ENCODE assay signal across 8 cellular contexts in genomic region chr6:44237813-44238433, GRCh38. TPM values are rescaled to one million over a fixed set of nuclear protein-coding genes. Genes with fewer than 3 reads are reported as not detected.
DNase-seq lines count a peak whose midpoint lies in the region; ATAC-seq and TF ChIP-seq lines count a peak whose summit lies in the region.

No MANE protein-coding gene starts in this region.

- peak overlapping the region; percentile 65 for H3K27ac ChIP-seq in DND-41 (ENCODE audit: low read length)
- peak overlapping the region; percentile 63 for H3K27ac ChIP-seq in IMR-90 (ENCODE audit: insufficient read depth, low read length)
- H3K27ac ChIP-seq in SK-N-SH (ENCODE audit: low read depth in 2 of 2, low read length in 1 of 2) = peak overlapping the region; percentile 84 to 90
- peak overlapping the region; percentile 40 to 89 for H3K27ac ChIP-seq in ovary
- H3K27ac ChIP-seq in transverse colon = peak overlapping the region; percentile 91 to 94 (median 92)

- H4K20me1 ChIP-seq in DND-41 (ENCODE audit: insufficient read depth, low read length) = no peaks in the 10 kb centered on the region
- H4K20me1 ChIP-seq in IMR-90 (ENCODE audit: insufficient read depth, low read length) = no peaks in the 10 kb centered on the region
- H4K20me1 ChIP-seq in SK-N-SH (ENCODE audit: insufficient read depth) = no peaks in the 10 kb centered on the region

- H3K4me3 ChIP-seq in DND-41 (ENCODE audit: low read depth in 1 of 2, low read length in 2 of 2) (peak overlapping the region; percentile 12 to 66; a peak in 3 of 4 replicates), IMR-90 (ENCODE audit: insufficient read depth, low read depth, low read length) (peak overlapping the region; percentile 58), SK-N-SH (ENCODE audit: low read depth in 2 of 2, low read length in 1 of 2) (peak overlapping the region; percentile 53 to 62), ovary (peak overlapping the region; percentile 53), transverse colon (peak overlapping the region; percentile 36 to 62 (median 44))

- dilution Hi-C loops in IMR-90 (cut with HindIII; ENCODE audit: low sequenced_read_pairs, unreplicated experiment) = no loop called here

- CTCF ChIA-PET in IMR-90 (lab: Yijun Ruan, JAX) (interaction anchor here (0.6 to 1.3 kb wide), 6 partner anchors 8 to 1191 kb away, joined by 3 to 7 read pairs (median 3); no protein-coding TSS in a partner anchor), SK-N-SH (lab: Yijun Ruan, JAX) (interaction anchor here (0.6 to 8.5 kb wide), 31 partner anchors 8 to 185 kb away, joined by 3 to 224 read pairs (median 4); partner anchors contain the start of genes HSP90AB1, MYMX and SLC29A1)

- H3K9me3 ChIP-seq in DND-41 (ENCODE audit: insufficient read depth, low read length, severe bottlenecking) (no peaks in the 10 kb centered on the region), IMR-90 (ENCODE audit: control insufficient read depth, insufficient read depth, low read length) (no peaks in the 10 kb centered on the region), SK-N-SH (no peaks in the 10 kb centered on the region), ovary (no peaks in the 10 kb centered on the region), transverse colon (no peaks in the 10 kb centered on the region)

- no peaks in the 10 kb centered on the region for H3K79me2 ChIP-seq in DND-41 (ENCODE audit: insufficient read depth, low read length)
- H3K79me2 ChIP-seq in SK-N-SH (ENCODE audit: insufficient read depth) = no peaks in the 10 kb centered on the region

- peaks cover 26% of the 10 kb centered on the region for H3K4me1 Mint-ChIP-seq in activated naive CD8-positive, alpha-beta T cell (ENCODE audit: low read depth)

- H2AFZ ChIP-seq in DND-41 (ENCODE audit: low read depth, low read length) = peak overlapping the region; percentile 90
- peak overlapping the region; percentile 97 for H2AFZ ChIP-seq in IMR-90 (replicated peaks; ENCODE audit: low read length, poor library complexity)
- peak overlapping the region; percentile 49; the same call in 1 of the 2 replicates for H2AFZ ChIP-seq in SK-N-SH (ENCODE audit: low read depth)

- in situ Hi-C loops in IMR-90 (cut with MboI; ENCODE audit: low sequenced_read_pairs) (loop anchor here (5.0 kb wide), 1 partner anchor 131 kb away; no protein-coding TSS in a partner anchor), transverse colon (cut with MboI; ENCODE audit: low pct_ligation_motif_present in 1 of 4, low pct_unique_long_range_greater_than_20kb in 1 of 4, low sequenced_read_pairs in 3 of 4) (loop anchor here in 2 of 4 donors (10.0 kb wide), 2 partner anchors 63 to 73 kb away; no protein-coding TSS in a partner anchor)

- peak overlapping the region; percentile 71 for H3K23ac ChIP-seq in IMR-90 (ENCODE audit: low read depth, low read length)

- H3K56ac ChIP-seq in IMR-90 (ENCODE audit: extremely low read depth, insufficient read depth, low read length) = no peak overlapping the region

- TF ChIP-seq POLR2A in IMR-90 (IDR thresholded peaks at IDR 0.05; ENCODE audit: low read depth, low read length) = no peak; the same call in 1 of the 2 replicates
- TF ChIP-seq POLR2A in ovary (IDR thresholded peaks at IDR 0.05) = peak; percentile 63
- peak; percentile 55 for TF ChIP-seq POLR2A in transverse colon (IDR thresholded peaks at IDR 0.05)

- peak; percentile 99 for TF ChIP-seq CTCF in DND-41 (IDR thresholded peaks at IDR 0.05; ENCODE audit: borderline replicate concordance, extremely low read depth, low read length, poor library complexity, severe bottlenecking)
- peak; percentile 92 for TF ChIP-seq CTCF in IMR-90 (conservative IDR thresholded peaks at IDR 0.05; ENCODE audit: low read depth, low read length)
- TF ChIP-seq CTCF in SK-N-SH (IDR thresholded peaks at IDR 0.05) = peak; percentile 93
- TF ChIP-seq CTCF in ovary (IDR thresholded peaks at IDR 0.05) = peak; percentile 86 to 99 (median 98)
- peak; percentile 98 to 99 (median 99) for TF ChIP-seq CTCF in transverse colon (IDR thresholded peaks at IDR 0.05)

- H3K27me3 ChIP-seq in DND-41 (ENCODE audit: insufficient read depth, low read length, poor library complexity) (no peaks in the 10 kb centered on the region), IMR-90 (ENCODE audit: control insufficient read depth, insufficient read depth, low read length) (no peaks in the 10 kb centered on the region), SK-N-SH (ENCODE audit: insufficient read depth) (no peaks in the 10 kb centered on the region), ovary (no peaks in the 10 kb centered on the region), transverse colon (no peaks in the 10 kb centered on the region)

- H3K14ac ChIP-seq in IMR-90 (replicated peaks; ENCODE audit: low read depth, low read length) = peak overlapping the region; percentile 87

- H2AK9ac ChIP-seq in IMR-90 (replicated peaks; ENCODE audit: low read depth, low read length, poor library complexity) = peak overlapping the region; percentile 92

- peak overlapping the region; percentile 85 for H2BK120ac ChIP-seq in IMR-90 (ENCODE audit: low read depth, low read length)

- DNase-seq in DND-41 (peak; percentile 74), IMR-90 (peak; percentile 56), SK-N-SH (peak; percentile 92), Right ventricle myocardium superior (peak; percentile 87), ovary (peak; percentile 77 to 89 (median 85)), transverse colon (peak; percentile 85)

- no peaks in the 10 kb centered on the region for H3K27me3 Mint-ChIP-seq in activated naive CD8-positive, alpha-beta T cell

- H3K9me2 ChIP-seq in SK-N-SH = no peaks in the 10 kb centered on the region

- peak overlapping the region; percentile 93 for H3K27ac Mint-ChIP-seq in activated naive CD8-positive, alpha-beta T cell

- H3K79me1 ChIP-seq in IMR-90 (ENCODE audit: low read depth in 1 of 2, low read length in 2 of 2) = 0 out of 4 replicates have a peak, but pooled peaks cover 0 to 4% of the 10 kb centered on the region in 2 experiments

- H3K4me1 ChIP-seq in DND-41 (ENCODE audit: insufficient read depth, low read length) (peaks cover 16% of the 10 kb centered on the region), IMR-90 (ENCODE audit: control insufficient read depth, insufficient read depth, low read length) (peaks cover 16% of the 10 kb centered on the region), SK-N-SH (ENCODE audit: control insufficient read depth in 1 of 2, insufficient read depth in 2 of 2, low read depth in 1 of 2, low read length in 1 of 2) (peaks cover 26 to 45% of the 10 kb centered on the region in 2 experiments), ovary (ENCODE audit: insufficient read depth) (peaks cover 10% of the 10 kb centered on the region), transverse colon (peaks cover 30 to 48% (median 39%) of the 10 kb centered on the region in 4 donors)

- H2BK20ac ChIP-seq in IMR-90 (ENCODE audit: low read depth, low read length) = no peak overlapping the region

- H3K9ac ChIP-seq in DND-41 (ENCODE audit: low read depth, low read length) (peak overlapping the region; percentile 58), IMR-90 (ENCODE audit: low read depth, low read length) (peak overlapping the region; percentile 46), SK-N-SH (peak overlapping the region; percentile 77)

- peaks cover 4% of the 10 kb centered on the region for H3K9me1 ChIP-seq in IMR-90 (ENCODE audit: insufficient read depth, low read length)

- H4K91ac ChIP-seq in IMR-90 (ENCODE audit: insufficient read depth, low read depth, low read length) = peak overlapping the region; percentile 83

- H3K4ac ChIP-seq in IMR-90 (ENCODE audit: low read depth, low read length) = peak overlapping the region; percentile 84

- ATAC-seq in DND-41 (ENCODE audit: insufficient read depth, low read depth) (peak; percentile 90), GM21447 (IDR thresholded peaks at IDR 0.05; ENCODE audit: unreplicated experiment) (peak; percentile 75), IMR-90 (ENCODE audit: low read depth) (peak; percentile 85), Right ventricle myocardium superior (ENCODE audit: poor library complexity) (peak; percentile 83)

- peak overlapping the region; percentile 65 for H2AK5ac ChIP-seq in IMR-90 (ENCODE audit: low read depth, low read length)

- no peaks in the 10 kb centered on the region for H3K9me3 Mint-ChIP-seq in activated naive CD8-positive, alpha-beta T cell (ENCODE audit: low read depth)

- TF ChIP-seq EP300 in SK-N-SH (IDR thresholded peaks at IDR 0.05; ENCODE audit: borderline replicate concordance in 1 of 2, low read depth in 1 of 2, low read length in 1 of 2) (no peak), ovary (IDR thresholded peaks at IDR 0.05) (no peak), transverse colon (IDR thresholded peaks at IDR 0.05; ENCODE audit: low read depth) (no peak)

- H3K36me3 Mint-ChIP-seq in activated naive CD8-positive, alpha-beta T cell = peaks cover 1% of the 10 kb centered on the region

- H2BK5ac ChIP-seq in IMR-90 (ENCODE audit: low read depth, low read length, poor library complexity, severe bottlenecking) = peak overlapping the region; percentile 81

- peak overlapping the region; percentile 40; the same call in 1 of the 2 replicates for H3K18ac ChIP-seq in IMR-90 (ENCODE audit: low read depth, low read length)

- peak overlapping the region; percentile 86 for H3K4me3 Mint-ChIP-seq in activated naive CD8-positive, alpha-beta T cell

- H3K4me2 ChIP-seq in DND-41 (ENCODE audit: insufficient read depth, low read length) = peak overlapping the region; percentile 86
- H3K4me2 ChIP-seq in IMR-90 (ENCODE audit: low read depth, low read length) = peak overlapping the region; percentile 93
- peak overlapping the region; percentile 81 for H3K4me2 ChIP-seq in SK-N-SH

- peaks cover 17% of the 10 kb centered on the region for H3K36me3 ChIP-seq in DND-41 (ENCODE audit: insufficient read depth, low read length)
- H3K36me3 ChIP-seq in IMR-90 (ENCODE audit: control insufficient read depth, insufficient read depth, low read length) = no peaks in the 10 kb centered on the region
- H3K36me3 ChIP-seq in SK-N-SH (replicated peaks in 1 of 2; ENCODE audit: control insufficient read depth in 1 of 2, insufficient read depth in 2 of 2, low read length in 1 of 2) = no peaks in the 10 kb centered on the region
- H3K36me3 ChIP-seq in ovary = no peaks in the 10 kb centered on the region
- H3K36me3 ChIP-seq in transverse colon = no peaks in the 10 kb centered on the region

- H2BK15ac ChIP-seq in IMR-90 (ENCODE audit: low read depth, low read length) = peak overlapping the region; percentile 7; the same call in 1 of the 3 replicates

- peak overlapping the region; percentile 32 to 86 for H4K8ac ChIP-seq in IMR-90 (ENCODE audit: low read depth in 2 of 2, low read length in 2 of 2)

- peaks cover 18% of the 10 kb centered on the region for H3F3A ChIP-seq in SK-N-SH (replicated peaks; ENCODE audit: insufficient read depth)

- no TSS peak for BruUV-seq in IMR-90 (replicated peaks; lab: Mats Ljungman, UMichigan)

- 2% methylated on average over 19 of the region's 42 CpGs; no CpG with 5 or more reads in 1 of the 2 experiments for WGBS in IMR-90 (ENCODE audit: extremely low coverage in 2 of 2, insufficient read length in 1 of 2), 2 experiments
- WGBS in SK-N-SH (ENCODE audit: low lambda C conversion rate) = 6% methylated on average over 17 of the region's 42 CpGs
- 1 to 2% (median 2%) methylated on average over 37 to 42 of the region's 42 CpGs for WGBS in ovary, 3 donors
- WGBS in transverse colon (ENCODE audit: low coverage in 1 of 2), 2 donors = 0 to 2% methylated on average over 17 to 40 of the region's 42 CpGs

- peak; percentile 42 for TF ChIP-seq RAD21 in IMR-90 (IDR thresholded peaks at IDR 0.05; ENCODE audit: low read length)
- TF ChIP-seq RAD21 in SK-N-SH (IDR thresholded peaks at IDR 0.05; ENCODE audit: low read length) = peak; percentile 58

- intact Hi-C loops in IMR-90 (cut with micrococcal nuclease) (loop anchor here (1.0 kb wide), 1 partner anchor 60 kb away; no protein-coding TSS in a partner anchor), Right ventricle myocardium superior (cut with DNase I) (loop anchor here (5.0 kb wide), 1 partner anchor 66 kb away; no protein-coding TSS in a partner anchor), ovary (cut with DNase I) (loop anchor here (2.0 to 5.0 kb wide), 3 partner anchors 15 to 136 kb away; partner anchors contain the start of gene SLC29A1 (in 1 of the 4)), transverse colon (cut with DNase I; ENCODE audit: low total_unique reads) (loop anchor here (5.0 kb wide), 1 partner anchor 66 kb away; no protein-coding TSS in a partner anchor)

- POLR2A ChIA-PET in IMR-90 (lab: Charles Lee; ENCODE audit: unreplicated experiment) = interaction anchor here (1.3 kb wide), 1 partner anchor 9 kb away, joined by 8 read pairs; the partner anchor contains the start of gene HSP90AB1
- POLR2A ChIA-PET in SK-N-SH (lab: Yijun Ruan, JAX) = interaction anchor here (1.2 to 2.7 kb wide), 2 partner anchors 9 to 13 kb away, joined by 3 to 27 read pairs; partner anchors contain the start of gene HSP90AB1

- peak overlapping the region; percentile 72 for H4K5ac ChIP-seq in IMR-90 (ENCODE audit: low read depth, low read length)

RNA-seq across cellular contexts. Expression of gene HSP90AB1, which starts 9.0 kb away (rescaled TPM):
- total RNA-seq in IMR-90 (2012; rRNA removed) (1,307 and 1,440 TPM in 2 replicates), Right ventricle myocardium superior (853 TPM), ovary (1,000 to 10,000 TPM in 6 of 7 donors, 100 to 1,000 TPM in 1; 820 to 1,796 (median 1,051) TPM), transverse colon (100 to 1,000 TPM; 105 to 371 (median 242) TPM)
- polyA plus RNA-seq in IMR-90 (2012; rRNA removed) (771 and 887 TPM in 2 replicates), SK-N-SH (2012; rRNA removed) (843 and 1,069 TPM in 2 replicates), ovary (1,000 to 10,000 TPM in 1 of 2 donors, 100 to 1,000 TPM in 1; 972 to 1,905 TPM)
- 246 and 656 TPM in 2 replicates for polyA plus RNA-seq in IMR-90 (2012; cell fraction: cytosol; rRNA removed)
- polyA plus RNA-seq in IMR-90 (2012; cell fraction: nucleus; rRNA removed; ENCODE audit: low replicate concordance) = 158 and 414 TPM in 2 replicates
- polyA plus RNA-seq in SK-N-SH (2012; cell fraction: cytosol; rRNA removed) = 915 and 1,057 TPM in 2 replicates
- polyA plus RNA-seq in SK-N-SH (2012; cell fraction: nucleus; rRNA removed) = 744 and 797 TPM in 2 replicates

RNA-seq across cellular contexts. Expression of gene SLC29A1, which starts 14.5 kb away (rescaled TPM):
- total RNA-seq in IMR-90 (2012; rRNA removed) = 4.1 and 4.7 TPM in 2 replicates
- 22.1 and 23.2 TPM in 2 replicates for polyA plus RNA-seq in IMR-90 (2012; rRNA removed)
- 20.7 and 23.2 TPM in 2 replicates for polyA plus RNA-seq in IMR-90 (2012; cell fraction: cytosol; rRNA removed)
- 33.9 and 57.0 TPM in 2 replicates for polyA plus RNA-seq in IMR-90 (2012; cell fraction: nucleus; rRNA removed; ENCODE audit: low replicate concordance)
- 44.5 and 49.7 TPM in 2 replicates for polyA plus RNA-seq in SK-N-SH (2012; rRNA removed)
- 23.7 and 34.3 TPM in 2 replicates for polyA plus RNA-seq in SK-N-SH (2012; cell fraction: cytosol; rRNA removed)
- 72.9 and 74.9 TPM in 2 replicates for polyA plus RNA-seq in SK-N-SH (2012; cell fraction: nucleus; rRNA removed)
- 181 TPM for total RNA-seq in Right ventricle myocardium superior
- total RNA-seq in ovary = 10 to 100 TPM; 11.2 to 35.4 (median 30.2) TPM
- polyA plus RNA-seq in ovary = 10 to 100 TPM; 24.8 to 54.0 TPM
- 10 to 100 TPM; 25.1 to 45.2 (median 35.6) TPM for total RNA-seq in transverse colon

RNA-seq across cellular contexts. Expression of gene SLC35B2, which starts 19.4 kb away (rescaled TPM):
- total RNA-seq in IMR-90 (2012; rRNA removed) = 41.7 and 51.4 TPM in 2 replicates
- polyA plus RNA-seq in IMR-90 (2012; rRNA removed) = 89.9 and 94.8 TPM in 2 replicates
- polyA plus RNA-seq in IMR-90 (2012; cell fraction: cytosol; rRNA removed) = 91.0 and 123 TPM in 2 replicates
- polyA plus RNA-seq in IMR-90 (2012; cell fraction: nucleus; rRNA removed; ENCODE audit: low replicate concordance) = 64.5 and 76.3 TPM in 2 replicates
- 125 and 163 TPM in 2 replicates for polyA plus RNA-seq in SK-N-SH (2012; rRNA removed)
- 69.7 and 109 TPM in 2 replicates for polyA plus RNA-seq in SK-N-SH (2012; cell fraction: cytosol; rRNA removed)
- 108 and 123 TPM in 2 replicates for polyA plus RNA-seq in SK-N-SH (2012; cell fraction: nucleus; rRNA removed)
- total RNA-seq in Right ventricle myocardium superior = 19.4 TPM
- 10 to 100 TPM; 19.7 to 41.0 (median 29.7) TPM for total RNA-seq in ovary
- polyA plus RNA-seq in ovary = 10 to 100 TPM; 21.0 to 23.9 TPM
- 10 to 100 TPM in 3 of 4 donors, 1 to 10 TPM in 1; 9.0 to 36.4 (median 22.5) TPM for total RNA-seq in transverse colon

RNA-seq across cellular contexts. Expression of gene MYMX, which starts 21.2 kb away (rescaled TPM):
- not detected in 2 replicates for total RNA-seq in IMR-90 (2012; rRNA removed)
- polyA plus RNA-seq in IMR-90 (2012; rRNA removed) = not detected in 2 replicates
- polyA plus RNA-seq in IMR-90 (2012; cell fraction: cytosol; rRNA removed) = not detected in 2 replicates
- polyA plus RNA-seq in IMR-90 (2012; cell fraction: nucleus; rRNA removed; ENCODE audit: low replicate concordance) = not detected in 2 replicates
- polyA plus RNA-seq in SK-N-SH (2012; rRNA removed) = 0.13 TPM in 1 of 2 replicates, not detected in the other
- not detected in 2 replicates for polyA plus RNA-seq in SK-N-SH (2012; cell fraction: cytosol; rRNA removed)
- not detected in 2 replicates for polyA plus RNA-seq in SK-N-SH (2012; cell fraction: nucleus; rRNA removed)
- total RNA-seq in Right ventricle myocardium superior = 0.56 TPM
- total RNA-seq in ovary = under 1 TPM in 2 of 7 donors, not detected in 5; 0.43 to 0.50 TPM
- polyA plus RNA-seq in ovary = under 1 TPM; 0.40 to 0.42 TPM
- total RNA-seq in transverse colon = under 1 TPM in 1 of 4 donors, not detected in 3; 0.95 TPM

RNA-seq across cellular contexts. Expression of gene NFKBIE, which starts 27.4 kb away (rescaled TPM):
- total RNA-seq in IMR-90 (2012; rRNA removed) = 7.5 and 7.9 TPM in 2 replicates
- 13.0 and 16.7 TPM in 2 replicates for polyA plus RNA-seq in IMR-90 (2012; rRNA removed)
- 17.6 and 22.6 TPM in 2 replicates for polyA plus RNA-seq in IMR-90 (2012; cell fraction: cytosol; rRNA removed)
- polyA plus RNA-seq in IMR-90 (2012; cell fraction: nucleus; rRNA removed; ENCODE audit: low replicate concordance) = 14.5 and 23.0 TPM in 2 replicates
- 5.8 and 6.4 TPM in 2 replicates for polyA plus RNA-seq in SK-N-SH (2012; rRNA removed)
- polyA plus RNA-seq in SK-N-SH (2012; cell fraction: cytosol; rRNA removed) = 4.0 and 4.4 TPM in 2 replicates
- 7.8 and 12.0 TPM in 2 replicates for polyA plus RNA-seq in SK-N-SH (2012; cell fraction: nucleus; rRNA removed)
- 3.7 TPM for total RNA-seq in Right ventricle myocardium superior
- 10 to 100 TPM in 2 of 7 donors, 1 to 10 TPM in 5; 2.8 to 93.6 (median 4.9) TPM for total RNA-seq in ovary
- polyA plus RNA-seq in ovary = 1 to 10 TPM; 2.7 to 6.8 TPM
- total RNA-seq in transverse colon = 10 to 100 TPM in 3 of 4 donors, 1 to 10 TPM in 1; 2.6 to 67.3 (median 19.0) TPM

Comparison
In these comparisons a context has a peak if more than half of its experiments do, and no peak if none do; other contexts are left out.
1. Peak in every context shown above with its lines: DNase-seq, ATAC-seq, H3K4me3 ChIP-seq and H3K27ac ChIP-seq.